In the genomic region with DNA sequence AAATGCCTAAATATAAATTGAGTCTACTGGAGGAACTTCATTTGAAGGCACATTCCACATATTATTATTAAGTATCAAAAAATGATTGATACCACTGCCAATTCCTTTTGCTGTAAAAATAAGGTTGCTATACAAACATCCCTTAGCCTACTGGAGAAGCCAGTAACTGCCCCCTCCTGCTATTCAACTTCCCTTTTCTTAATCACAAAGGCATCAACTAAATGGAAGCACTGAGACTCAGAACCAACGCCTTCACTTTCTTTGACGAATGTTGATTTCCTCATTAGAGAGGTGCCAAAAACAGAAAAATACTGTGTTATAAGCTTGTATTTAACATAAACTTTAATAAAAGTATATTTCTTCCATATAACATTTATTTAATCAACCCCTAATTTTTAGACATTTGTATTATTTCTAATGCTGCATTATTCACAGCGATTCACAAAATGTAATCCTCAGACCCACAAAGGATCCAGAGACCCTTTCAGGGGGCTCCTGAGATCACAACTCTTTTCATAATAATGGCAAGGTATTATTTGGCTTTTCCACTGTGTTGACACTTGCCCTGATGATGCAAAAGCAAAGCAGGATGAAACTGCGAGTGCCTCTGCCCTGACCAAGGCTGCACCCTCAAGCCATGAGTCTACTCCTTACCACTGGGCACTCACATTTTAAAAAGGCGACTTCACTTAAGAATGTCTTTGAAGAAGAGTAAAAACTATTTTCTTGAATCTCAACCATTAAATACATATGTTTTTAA, we compare ENCODE assay signal across 10 cellular contexts. TPM values are rescaled to one million over a fixed set of nuclear protein-coding genes. Genes with fewer than 3 reads are reported as not detected.
DNase-seq lines count a peak whose midpoint lies in the region; ATAC-seq and TF ChIP-seq lines count a peak whose summit lies in the region.
"Had no signal": no experiment of that assay in that cellular context is flagged by ENCODE, and none has a peak within 500 bp of the region (broad histone marks: within the 10 kb centered on the region; RNA-seq: fewer than 3 reads in every experiment).

No MANE protein-coding gene starts in this region.

- peaks cover 98% of the 10 kb centered on the region for H3K79me2 ChIP-seq in OCI-LY1 (ENCODE audit: insufficient read depth, low read length)

- WGBS in stomach, 5 donors = 42 to 58% (median 51%) methylated on average over 5 of the region's 5 CpGs

- H3K4me3 Mint-ChIP-seq in activated T-cell treated with anti-CD3 and anti-CD28 coated beads, Interleukin-2, amount 50 U/mL, for 24 hours = peak overlapping the region; percentile 62

- peak overlapping the region; percentile 98 for H3K27ac ChIP-seq in OCI-LY1 (ENCODE audit: low read depth, low read length, poor library complexity, severe bottlenecking)
- peak overlapping the region in 3 of 5 donors; percentile 28 to 69 (median 46) for H3K27ac ChIP-seq in stomach
- no peak overlapping the region for H3K27ac ChIP-seq in dorsolateral prefrontal cortex
- H3K27ac ChIP-seq: SJSA1 had no signal

- no peak overlapping the region for H2AFZ ChIP-seq in OCI-LY1 (ENCODE audit: low read length)

- no peaks in the 10 kb centered on the region for H3K27me3 ChIP-seq in OCI-LY1 (ENCODE audit: insufficient read depth, low read length)
- H3K27me3 ChIP-seq in stomach = no peaks in the 10 kb centered on the region
- H3K27me3 ChIP-seq in dorsolateral prefrontal cortex = no peaks in the 10 kb centered on the region
- H3K27me3 ChIP-seq: SJSA1 had no signal

- peaks cover 13% of the 10 kb centered on the region; the same call in 1 of the 2 replicates for H3F3A ChIP-seq in OCI-LY1 (ENCODE audit: insufficient read depth, low read length)

- peak overlapping the region; percentile 93 for H3K27ac Mint-ChIP-seq in activated T-cell treated with anti-CD3 and anti-CD28 coated beads, Interleukin-2, amount 50 U/mL, for 24 hours

- no peaks in the 10 kb centered on the region for H3K27me3 Mint-ChIP-seq in activated T-cell treated with anti-CD3 and anti-CD28 coated beads, Interleukin-2, amount 50 U/mL, for 24 hours

- H3K4me2 ChIP-seq in OCI-LY1 (ENCODE audit: low read length) = peak overlapping the region; percentile 94

- DNase-seq in activated T-cell treated with anti-CD3 and anti-CD28 coated beads, Interleukin-2, amount 50 U/mL, for 24 hours = no peak
- no peak for DNase-seq in activated T-cell treated with anti-CD3 and anti-CD28 coated beads, Interleukin-2, amount 50 U/mL, for 48 hours
- DNase-seq in epithelial cell of esophagus (ENCODE audit: low read depth) = peak; percentile 71
- DNase-seq in stomach = no peak
- no peak for DNase-seq in HuH-7 (ENCODE audit: low spot score)
- no peak for DNase-seq in dorsolateral prefrontal cortex
- DNase-seq: cerebellar nuclear complex had no signal

- peaks cover 35% of the 10 kb centered on the region for H3K36me3 Mint-ChIP-seq in activated T-cell treated with anti-CD3 and anti-CD28 coated beads, Interleukin-2, amount 50 U/mL, for 24 hours (ENCODE audit: low read depth)

- intact Hi-C loops in stomach (cut with DNase I; ENCODE audit: low total_unique reads) = no loop called here
- intact Hi-C loops in dorsolateral prefrontal cortex (cut with DNase I) = no loop called here

- H3K9me3 ChIP-seq in OCI-LY1 (ENCODE audit: low read length) = no peaks in the 10 kb centered on the region
- H3K9me3 ChIP-seq in stomach = no peaks in the 10 kb centered on the region
- H3K9me3 ChIP-seq: SJSA1 had no signal

- peaks cover 17% of the 10 kb centered on the region for H3K36me3 ChIP-seq in OCI-LY1 (ENCODE audit: insufficient read depth, low read length)
- peaks cover 0 to 4% (median 0%) of the 10 kb centered on the region in 4 donors for H3K36me3 ChIP-seq in stomach
- H3K36me3 ChIP-seq: SJSA1 had no signal

- H3K4me3 ChIP-seq in OCI-LY1 (ENCODE audit: low read depth, low read length, poor library complexity, severe bottlenecking) = peak overlapping the region; percentile 61
- no peak overlapping the region for H3K4me3 ChIP-seq in epithelial cell of esophagus (ENCODE audit: low read length)
- H3K4me3 ChIP-seq in stomach = no peak overlapping the region
- no peak overlapping the region for H3K4me3 ChIP-seq in dorsolateral prefrontal cortex
- H3K4me3 ChIP-seq: SJSA1 had no signal

- H3K4me1 ChIP-seq in OCI-LY1 (ENCODE audit: insufficient read depth, low read length, severe bottlenecking) (peaks cover 97% of the 10 kb centered on the region), stomach (peaks cover 43 to 91% (median 66%) of the 10 kb centered on the region in 4 donors)

- no peaks in the 10 kb centered on the region for H3K9me3 Mint-ChIP-seq in activated T-cell treated with anti-CD3 and anti-CD28 coated beads, Interleukin-2, amount 50 U/mL, for 24 hours

- H3K4me1 Mint-ChIP-seq in activated T-cell treated with anti-CD3 and anti-CD28 coated beads, Interleukin-2, amount 50 U/mL, for 24 hours (ENCODE audit: low read depth) = peaks cover 73% of the 10 kb centered on the region

- no peak for ATAC-seq in activated CD4-positive, CD25-positive, alpha-beta regulatory T cell treated with anti-CD3 and anti-CD28 coated beads, Interleukin-2, amount 50 U/mL, for 24 hours

- TF ChIP-seq CTCF in OCI-LY1 (IDR thresholded peaks at IDR 0.05; ENCODE audit: low read length) (no peak; the same call in 1 of the 2 replicates), epithelial cell of esophagus (IDR thresholded peaks at IDR 0.05; ENCODE audit: insufficient read depth, low read depth, low read length, missing control alignments) (no peak), stomach (IDR thresholded peaks at IDR 0.05) (no peak), dorsolateral prefrontal cortex (IDR thresholded peaks at IDR 0.05 in 54 of 56, conservative IDR thresholded peaks at IDR 0.05 in 2 of 56; ENCODE audit: low read depth in 1 of 56, partially characterized antibody in 56 of 56) (no peak)

- TF ChIP-seq EP300 in stomach (IDR thresholded peaks at IDR 0.05) = no peak

- TF ChIP-seq POLR2A in stomach (IDR thresholded peaks at IDR 0.05) = no peak

- peak overlapping the region; percentile 75 for H3K9ac ChIP-seq in OCI-LY1 (ENCODE audit: low read length)

- no peaks in the 10 kb centered on the region for H3K9me2 ChIP-seq in OCI-LY1 (ENCODE audit: low read depth, low read length)

- H4K20me1 ChIP-seq in OCI-LY1 (ENCODE audit: insufficient read depth, low read length) = no peaks in the 10 kb centered on the region

RNA-seq across cellular contexts. Expression of a gene that starts 11.6 kb away (rescaled TPM):
- total RNA-seq in stomach (100 to 1,000 TPM in 1 of 5 donors, 10 to 100 TPM in 4; 13.3 to 113 (median 49.7) TPM), dorsolateral prefrontal cortex (10 to 100 TPM in 119 of 120 experiments, 1 to 10 TPM in 1; 9.7 to 41.8 (median 20.2) TPM)
- polyA plus RNA-seq in stomach = 10 to 100 TPM; 10.9 to 31.8 (median 19.8) TPM

RNA-seq across cellular contexts. Expression of a gene that starts 53.8 kb away (rescaled TPM):
- total RNA-seq in stomach (10 to 100 TPM in 2 of 5 donors, 1 to 10 TPM in 2, under 1 TPM in 1; 0.58 to 18.9 (median 8.5) TPM), dorsolateral prefrontal cortex (10 to 100 TPM; 10.6 to 23.8 (median 17.6) TPM)
- 10 to 100 TPM in 1 of 3 donors, 1 to 10 TPM in 2; 8.7 to 15.7 (median 9.9) TPM for polyA plus RNA-seq in stomach

Comparison
In these comparisons a context has a peak if more than half of its experiments do, and no peak if none do; other contexts are left out.
1. H3K27ac ChIP-seq: peak in OCI-LY1 (single experiment) and stomach (3 of 5); none in dorsolateral prefrontal cortex (0 of 59).